Comparison of ENCODE assay signal across 28 cellular contexts in the genomic region with DNA sequence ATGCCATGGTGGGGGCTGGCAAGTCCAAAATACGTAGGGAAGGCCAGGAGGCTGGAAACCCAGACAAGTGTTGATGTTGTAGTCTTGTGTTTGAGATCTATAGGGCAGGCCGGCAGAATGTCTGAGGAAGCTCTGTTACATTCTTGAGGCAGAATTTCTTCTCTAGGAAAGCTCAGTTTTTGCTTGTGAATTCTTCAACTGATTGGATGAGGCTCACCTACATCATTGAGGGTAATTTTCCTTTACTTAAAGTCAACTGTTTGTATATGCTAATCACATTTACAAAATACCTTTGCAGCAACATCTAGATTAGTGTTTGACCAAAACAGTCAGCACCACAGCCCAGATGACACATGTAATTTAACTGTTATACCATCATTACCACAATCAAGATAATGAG.
"Had no signal": no experiment of that assay in that cellular context is flagged by ENCODE, and none has a peak within 500 bp of the region (broad histone marks: within the 10 kb centered on the region; RNA-seq: fewer than 3 reads in every experiment).

No MANE protein-coding gene starts in this region.

- H3K9me3 ChIP-seq: colonic mucosa, esophagus squamous epithelium, gastrocnemius medialis, heart right ventricle, left lung, lower lobe of right lung, mucosa of descending colon had no signal

- H3K27ac Mint-ChIP-seq: dendritic cell treated with granulocyte-macrophage colony-stimulating factor and Interleukin-4, amounts not matched to agents 40 ng/mL and 50 ng/mL, for 4 days; effector memory CD8-positive, alpha-beta T cell; endodermal cell; mesothelial cell of epicardium; naive B cell had no signal

- H3K4me3 Mint-ChIP-seq: dendritic cell treated with granulocyte-macrophage colony-stimulating factor and Interleukin-4, amounts not matched to agents 40 ng/mL and 50 ng/mL, for 4 days; effector memory CD8-positive, alpha-beta T cell; endodermal cell; mesothelial cell of epicardium; naive B cell had no signal

- H3K27ac ChIP-seq: colonic mucosa, epithelial cell of prostate, esophagus squamous epithelium, gastrocnemius medialis, heart right ventricle, left lung, lower lobe of right lung had no signal

- ATAC-seq: effector memory CD8-positive, alpha-beta T cell; esophagus mucosa; gastrocnemius medialis; heart right ventricle; left cardiac atrium; left lung; left ventricle myocardium superior; lower lobe of right lung; mucosa of descending colon had no signal

- H3K4me1 Mint-ChIP-seq: endodermal cell, naive B cell had no signal

- DNase-seq: colonic mucosa; cortex of kidney; effector CD8-positive, alpha-beta T cell; effector memory CD8-positive, alpha-beta T cell; endodermal cell; erythroblast; esophagus squamous epithelium; foreskin fibroblast; foreskin melanocyte; gastrocnemius medialis; glutamatergic neuron; head of caudate nucleus; heart right ventricle; hippocampal formation; left cardiac atrium; left lung; left ventricle myocardium superior; lower lobe of right lung; mesenchymal stem cell; mucosa of descending colon; naive B cell had no signal

- FAIRE-seq: endometrium, islet of Langerhans, keratinocyte had no signal

- H3K27me3 ChIP-seq: colonic mucosa, esophagus squamous epithelium, gastrocnemius medialis, heart right ventricle, left lung had no signal

- H3K9me3 Mint-ChIP-seq: dendritic cell treated with granulocyte-macrophage colony-stimulating factor and Interleukin-4, amounts not matched to agents 40 ng/mL and 50 ng/mL, for 4 days; effector memory CD8-positive, alpha-beta T cell; endodermal cell; mesothelial cell of epicardium; naive B cell had no signal

- H3K36me3 ChIP-seq: colonic mucosa, gastrocnemius medialis had no signal

- H3K4me3 ChIP-seq: colonic mucosa, esophagus squamous epithelium, gastrocnemius medialis, heart right ventricle, left lung, lower lobe of right lung, mucosa of descending colon had no signal

- H3K27me3 Mint-ChIP-seq: dendritic cell treated with granulocyte-macrophage colony-stimulating factor and Interleukin-4, amounts not matched to agents 40 ng/mL and 50 ng/mL, for 4 days; effector memory CD8-positive, alpha-beta T cell; naive B cell had no signal

- H3K4me1 ChIP-seq: colonic mucosa, esophagus squamous epithelium, heart right ventricle, left lung, lower lobe of right lung had no signal
